ENCODE assay signal across 8 cellular contexts in the genomic region with DNA sequence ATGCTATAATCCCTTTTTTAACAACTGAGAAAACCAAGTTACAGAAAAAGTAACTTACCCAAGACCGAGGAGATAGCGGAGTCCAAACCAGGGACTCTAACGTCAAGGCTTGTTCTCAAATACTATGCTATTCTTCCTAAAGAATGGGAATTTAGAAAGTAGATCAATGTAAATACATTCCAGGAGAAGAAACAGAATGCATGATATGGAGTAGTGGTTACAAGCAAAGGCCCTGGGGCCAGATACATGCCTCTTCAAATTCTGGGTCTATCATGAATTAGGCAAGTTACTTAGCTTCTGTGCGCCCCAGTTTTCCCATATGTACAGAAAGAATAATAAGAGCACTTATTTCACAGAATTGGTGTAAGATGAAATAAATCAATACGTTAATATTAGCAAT.
"Had no signal": no experiment of that assay in that cellular context is flagged by ENCODE, and none has a peak within 500 bp of the region (broad histone marks: within the 10 kb centered on the region; RNA-seq: fewer than 3 reads in every experiment).

No MANE protein-coding gene starts in this region.

- DNase-seq: GM23248, GOT3, H7, H9, HCEC 1CT, HFFc6 had no signal

- H3K9ac ChIP-seq: GM23248 had no signal

- H3K9me3 ChIP-seq: HAP-1 had no signal

- H3K27ac ChIP-seq: GM23248 had no signal

- H3K4me2 ChIP-seq: GM23338 had no signal

- H2AFZ ChIP-seq: GM23248, GM23338 had no signal

- H3K36me3 ChIP-seq: HAP-1 had no signal

- H3K4me3 ChIP-seq: GM23248, GM23338, HAP-1 had no signal

- H3K4me1 ChIP-seq: HAP-1 had no signal
